8 cellular contexts compared by ENCODE assay signal in genomic region chr3:14460342-14461005, GRCh38. TPM values are rescaled to one million over a fixed set of nuclear protein-coding genes. Genes with fewer than 3 reads are reported as not detected.
DNase-seq lines count a peak whose midpoint lies in the region; ATAC-seq and TF ChIP-seq lines count a peak whose summit lies in the region.

No MANE protein-coding gene starts in this region.

- no peaks in the 10 kb centered on the region for H3K9me3 ChIP-seq in gastroesophageal sphincter

- WGBS in gastroesophageal sphincter (ENCODE audit: low coverage in 1 of 2), 2 donors, result 40 to 44% methylated on average over 5 to 7 of the region's 9 CpGs

- H3K27ac ChIP-seq in gastroesophageal sphincter, result peak overlapping the region in 3 of 4 donors; percentile 20 to 57 (median 31)

- DNase-seq in EL, result peak; percentile 82
- no peak for DNase-seq in activated T-helper 1 cell treated with anti-CD3 and anti-CD28 coated beads, Interleukin-12 subunit alpha, Interleukin-12 subunit beta, Interleukin-2, Interleukin-4 antibody, amounts not matched to agents 30 ng/mL and 10 ng/mL and 1 ng/mL, durations not matched to agents 14 hours and 24 hours and 36 hours (ENCODE audit: low spot score)
- DNase-seq in posterior cingulate gyrus, result peak; percentile 54 to 96 (median 66)
- no peak for DNase-seq in stimulated activated CD4-positive, alpha-beta T cell treated with anti-CD3 and anti-CD28 coated beads, Interleukin-2, amount 100 ng/mL, for 48 hours
- DNase-seq in KBM-7, result no peak
- DNase-seq in DMS53 (lab: John Stamatoyannopoulos, UW), result no peak
- DNase-seq in stimulated activated CD4-positive, alpha-beta T cell treated with anti-CD3 and anti-CD28 coated beads, Interleukin-1b, Interleukin-23, amount 100 ng/mL, for 48 hours, result no peak

- TF ChIP-seq POLR2A in gastroesophageal sphincter (IDR thresholded peaks at IDR 0.05), result no peak

- H3K4me3 ChIP-seq in gastroesophageal sphincter, result no peak overlapping the region

- no peaks in the 10 kb centered on the region for H3K9me3 Mint-ChIP-seq in activated T-helper 1 cell treated with anti-CD3 and anti-CD28 coated beads, Interleukin-12 subunit alpha, Interleukin-12 subunit beta, Interleukin-2, Interleukin-4 antibody, amounts not matched to agents 30 ng/mL and 10 ng/mL and 1 ng/mL, durations not matched to agents 14 hours and 24 hours and 36 hours

- intact Hi-C loops in activated T-helper 1 cell treated with anti-CD3 and anti-CD28 coated beads, Interleukin-12 subunit alpha, Interleukin-12 subunit beta, Interleukin-2, Interleukin-4 antibody, amounts not matched to agents 30 ng/mL and 10 ng/mL and 1 ng/mL, durations not matched to agents 14 hours and 24 hours and 36 hours (cut with micrococcal nuclease), result no loop called here
- intact Hi-C loops in posterior cingulate gyrus (cut with DNase I), result loop anchor here (2.0 to 10.0 kb wide), 2 partner anchors 258 to 566 kb away; no protein-coding TSS in a partner anchor

- in situ Hi-C loops in KBM-7 (cut with MboI; ENCODE audit: low pct_unique_long_range_greater_than_20kb, low sequenced_read_pairs), result loop anchor here (10.0 kb wide), 1 partner anchor 196 kb away; no protein-coding TSS in a partner anchor

- H3K27me3 Mint-ChIP-seq in activated T-helper 1 cell treated with anti-CD3 and anti-CD28 coated beads, Interleukin-12 subunit alpha, Interleukin-12 subunit beta, Interleukin-2, Interleukin-4 antibody, amounts not matched to agents 30 ng/mL and 10 ng/mL and 1 ng/mL, durations not matched to agents 14 hours and 24 hours and 36 hours (ENCODE audit: insufficient read depth), result no peaks in the 10 kb centered on the region

- H3K27ac Mint-ChIP-seq in activated T-helper 1 cell treated with anti-CD3 and anti-CD28 coated beads, Interleukin-12 subunit alpha, Interleukin-12 subunit beta, Interleukin-2, Interleukin-4 antibody, amounts not matched to agents 30 ng/mL and 10 ng/mL and 1 ng/mL, durations not matched to agents 14 hours and 24 hours and 36 hours, result peak overlapping the region; percentile 37

- H3K4me3 Mint-ChIP-seq in activated T-helper 1 cell treated with anti-CD3 and anti-CD28 coated beads, Interleukin-12 subunit alpha, Interleukin-12 subunit beta, Interleukin-2, Interleukin-4 antibody, amounts not matched to agents 30 ng/mL and 10 ng/mL and 1 ng/mL, durations not matched to agents 14 hours and 24 hours and 36 hours, result no peak overlapping the region

- ATAC-seq in gastroesophageal sphincter, result peak; percentile 79

- TF ChIP-seq CTCF in gastroesophageal sphincter (IDR thresholded peaks at IDR 0.05), result no peak

- peaks cover 14% of the 10 kb centered on the region for H3K36me3 Mint-ChIP-seq in activated T-helper 1 cell treated with anti-CD3 and anti-CD28 coated beads, Interleukin-12 subunit alpha, Interleukin-12 subunit beta, Interleukin-2, Interleukin-4 antibody, amounts not matched to agents 30 ng/mL and 10 ng/mL and 1 ng/mL, durations not matched to agents 14 hours and 24 hours and 36 hours (ENCODE audit: low read depth)

- H3K36me3 ChIP-seq in gastroesophageal sphincter, result peaks cover 0 to 45% of the 10 kb centered on the region in 2 donors

- peaks cover 0 to 27% (median 8%) of the 10 kb centered on the region in 3 donors for H3K4me1 ChIP-seq in gastroesophageal sphincter

- TF ChIP-seq EP300 in gastroesophageal sphincter (IDR thresholded peaks at IDR 0.05), result no peak

- H3K27me3 ChIP-seq in gastroesophageal sphincter, result no peaks in the 10 kb centered on the region

- H3K4me1 Mint-ChIP-seq in activated T-helper 1 cell treated with anti-CD3 and anti-CD28 coated beads, Interleukin-12 subunit alpha, Interleukin-12 subunit beta, Interleukin-2, Interleukin-4 antibody, amounts not matched to agents 30 ng/mL and 10 ng/mL and 1 ng/mL, durations not matched to agents 14 hours and 24 hours and 36 hours (ENCODE audit: low read depth), result peaks cover 28% of the 10 kb centered on the region

RNA-seq across cellular contexts. Expression of gene SLC6A6, which starts 58.1 kb away (rescaled TPM):
- total RNA-seq in activated T-helper 1 cell treated with anti-CD3 and anti-CD28 coated beads, Interleukin-12 subunit alpha, Interleukin-12 subunit beta, Interleukin-2, Interleukin-4 antibody, amounts not matched to agents 30 ng/mL and 10 ng/mL and 1 ng/mL, durations not matched to agents 14 hours and 24 hours and 36 hours, result 45.4 and 51.2 TPM in 2 replicates
- total RNA-seq in gastroesophageal sphincter, result 10 to 100 TPM; 15.4 to 37.6 (median 20.9) TPM

Comparison
In these comparisons a context has a peak if more than half of its experiments do, and no peak if none do; other contexts are left out.
1. DNase-seq: peak in EL (single experiment) and posterior cingulate gyrus (10 of 10); none in activated T-helper 1 cell treated with anti-CD3 and anti-CD28 coated beads, Interleukin-12 subunit alpha, Interleukin-12 subunit beta, Interleukin-2, Interleukin-4 antibody, amounts not matched to agents 30 ng/mL and 10 ng/mL and 1 ng/mL, durations not matched to agents 14 hours and 24 hours and 36 hours (single experiment), stimulated activated CD4-positive, alpha-beta T cell treated with anti-CD3 and anti-CD28 coated beads, Interleukin-2, amount 100 ng/mL, for 48 hours (0 of 2), KBM-7 (single experiment), DMS53 (single experiment) and stimulated activated CD4-positive, alpha-beta T cell treated with anti-CD3 and anti-CD28 coated beads, Interleukin-1b, Interleukin-23, amount 100 ng/mL, for 48 hours (single experiment).